In genomic region chr11:77147668-77148321, GRCh38 we compare ENCODE assay signal across 9 cellular contexts. TPM values are rescaled to one million over a fixed set of nuclear protein-coding genes. Genes with fewer than 3 reads are reported as not detected.
DNase-seq lines count a peak whose midpoint lies in the region; ATAC-seq lines count a peak whose summit lies in the region.
"Had no signal": no experiment of that assay in that cellular context is flagged by ENCODE, and none has a peak within 500 bp of the region (broad histone marks: within the 10 kb centered on the region; RNA-seq: fewer than 3 reads in every experiment).

No MANE protein-coding gene starts in this region.

- no peak for ATAC-seq in GM21717 (IDR thresholded peaks at IDR 0.05; ENCODE audit: unreplicated experiment)

- H3K4ac ChIP-seq in trophoblast cell (ENCODE audit: low read depth, low read length), result no peak overlapping the region

- H2BK12ac ChIP-seq in trophoblast cell (ENCODE audit: low read length), result no peak overlapping the region

- H3K23ac ChIP-seq in trophoblast cell (ENCODE audit: low read length), result no peak overlapping the region

- DNase-seq in HT-29 (ENCODE audit: low spot score) (peak; percentile 20), SK-N-MC (ENCODE audit: low read depth, low spot score) (peak; percentile 12), trophoblast cell (no peak), mesenteric fat pad (ENCODE audit: low spot score) (no peak), NCI-H2081 treated with DMSO at 0.1 percent for 48 hours (lab: John Stamatoyannopoulos, UW) (no peak), ACHN (no peak)

- H3K9ac ChIP-seq in SK-N-MC (ENCODE audit: insufficient read length) (no peak overlapping the region), trophoblast cell (ENCODE audit: low read length) (no peak overlapping the region)

- H3K36me3 ChIP-seq in SK-N-MC (ENCODE audit: insufficient read depth, low read length), result no peaks in the 10 kb centered on the region
- H3K36me3 ChIP-seq in ectodermal cell (ENCODE audit: control insufficient read depth, insufficient read depth, low read length), result no peaks in the 10 kb centered on the region
- no peaks in the 10 kb centered on the region for H3K36me3 ChIP-seq in trophoblast cell (ENCODE audit: control insufficient read depth in 1 of 2, insufficient read depth in 2 of 2, low read length in 2 of 2)

- H3K14ac ChIP-seq in trophoblast cell (ENCODE audit: low read length), result no peak overlapping the region

- no peaks in the 10 kb centered on the region for H3K79me2 ChIP-seq in trophoblast cell (ENCODE audit: control insufficient read depth, insufficient read depth, low read length, poor library complexity)

- H3K4me2 ChIP-seq in trophoblast cell (ENCODE audit: low read length), result peak overlapping the region; percentile 59

- H2BK5ac ChIP-seq in trophoblast cell (ENCODE audit: low read depth, low read length, poor library complexity), result no peak overlapping the region

- H3K27ac ChIP-seq in SK-N-MC (no peak overlapping the region), ectodermal cell (ENCODE audit: insufficient read depth, low read depth, low read length, poor library complexity, severe bottlenecking) (no peak overlapping the region), trophoblast cell (ENCODE audit: low read depth, low read length) (no peak overlapping the region)

- no peak overlapping the region for H2AFZ ChIP-seq in trophoblast cell (ENCODE audit: insufficient read depth, low read length, poor library complexity)

- H3K4me3 ChIP-seq in SK-N-MC (no peak overlapping the region), ectodermal cell (ENCODE audit: insufficient read depth, low read depth, low read length) (peak overlapping the region; percentile 33), trophoblast cell (ENCODE audit: low read depth, low read length) (peak overlapping the region; percentile 25)

- no peak overlapping the region for H3K18ac ChIP-seq in trophoblast cell (ENCODE audit: low read length)

- WGBS in ectodermal cell, 2 experiments, result 4% methylated on average over 47 of the region's 47 CpGs
- WGBS in trophoblast cell (ENCODE audit: extremely low coverage, insufficient coverage, insufficient read length), result no CpG with 5 or more reads among the region's 47 CpGs

- H3K4me1 ChIP-seq in ectodermal cell (ENCODE audit: control insufficient read depth, insufficient read depth, low read length), result peaks cover 15% of the 10 kb centered on the region
- H3K4me1 ChIP-seq in trophoblast cell (ENCODE audit: control insufficient read depth in 1 of 2, insufficient read depth in 2 of 2, low read length in 2 of 2), result peaks cover 0 to 7% of the 10 kb centered on the region in 2 experiments

- H2AK5ac ChIP-seq in trophoblast cell (ENCODE audit: low read length), result no peak overlapping the region

- no peak overlapping the region for H4K91ac ChIP-seq in trophoblast cell (ENCODE audit: low read depth, low read length)

- H3K9me3 ChIP-seq in SK-N-MC (ENCODE audit: low read depth, low read length) (no peaks in the 10 kb centered on the region), ectodermal cell (ENCODE audit: control insufficient read depth, low read length) (no peaks in the 10 kb centered on the region), trophoblast cell (ENCODE audit: insufficient read depth, low read depth, low read length) (peaks cover 2% of the 10 kb centered on the region)

- H3K27me3 ChIP-seq in ectodermal cell (ENCODE audit: control insufficient read depth, insufficient read depth, low read length, poor library complexity, severe bottlenecking) (no peaks in the 10 kb centered on the region), trophoblast cell (ENCODE audit: insufficient read depth, low read length) (peaks cover 4% of the 10 kb centered on the region)

- H2BK120ac ChIP-seq in trophoblast cell (ENCODE audit: insufficient read depth, low read length, poor library complexity), result no peak overlapping the region

- H4K8ac ChIP-seq in trophoblast cell (ENCODE audit: low read depth, low read length), result no peak overlapping the region

- H4K12ac ChIP-seq in trophoblast cell (ENCODE audit: low read depth, low read length), result no peak overlapping the region

- no peaks in the 10 kb centered on the region for H3K79me1 ChIP-seq in trophoblast cell (ENCODE audit: low read length)

- in situ Hi-C loops in ACHN (cut with HindIII; ENCODE audit: low pct_ligation_motif_present, low pct_unique_long_range_greater_than_20kb, low sequenced_read_pairs), result no loop called here

RNA-seq across cellular contexts. Expression of gene MYO7A, which starts 19.7 kb away (rescaled TPM):
- total RNA-seq in HT-29 (2014; rRNA removed; shearing (Covaris generic)), result 1.9 and 2.3 TPM in 2 replicates
- polyA plus RNA-seq in ectodermal cell (2013, experiment 1 of 4), result 4.8 TPM
- polyA plus RNA-seq in ectodermal cell (2013, experiment 2 of 4), result 5.2 TPM
- 2.5 TPM for polyA plus RNA-seq in ectodermal cell (2013, experiment 3 of 4)
- 2.9 TPM for polyA plus RNA-seq in ectodermal cell (2013, experiment 4 of 4)
- polyA plus RNA-seq in trophoblast cell (2013), result 1.7 TPM in 2 replicates
- 23.2 TPM for total RNA-seq in mesenteric fat pad

RNA-seq across cellular contexts. Expression of gene OMP, which starts 45.2 kb away (rescaled TPM):
- 2.8 TPM in 1 of 2 replicates, not detected in the other for total RNA-seq in HT-29 (2014; rRNA removed; shearing (Covaris generic))
- not detected for polyA plus RNA-seq in ectodermal cell (2013, experiment 1 of 4)
- not detected for polyA plus RNA-seq in ectodermal cell (2013, experiment 2 of 4)
- polyA plus RNA-seq in ectodermal cell (2013, experiment 3 of 4), result not detected
- not detected for polyA plus RNA-seq in ectodermal cell (2013, experiment 4 of 4)
- polyA plus RNA-seq in trophoblast cell (2013), result not detected in 2 replicates
- not detected for total RNA-seq in mesenteric fat pad
- total RNA-seq: glomerular endothelial cell had no signal

Comparison
In these comparisons a context has a peak if more than half of its experiments do, and no peak if none do; other contexts are left out.
1. DNase-seq: peak in HT-29 (single experiment) and SK-N-MC (single experiment); none in trophoblast cell (0 of 2), mesenteric fat pad (single experiment), NCI-H2081 treated with DMSO at 0.1 percent for 48 hours (single experiment) and ACHN (single experiment).